In genomic region chr12:53492188-53492587, GRCh38 we compare ENCODE assay signal across 8 cellular contexts. TPM values are rescaled to one million over a fixed set of nuclear protein-coding genes. Genes with fewer than 3 reads are reported as not detected.
DNase-seq lines count a peak whose midpoint lies in the region; TF ChIP-seq lines count a peak whose summit lies in the region.

No MANE protein-coding gene starts in this region.

- DNase-seq in BJ (ENCODE audit: low read depth) (no peak), MG63 (no peak), nephron progenitor cell (no peak), SHP77 treated with DMSO at 0.1 percent for 48 hours (lab: John Stamatoyannopoulos, UW) (no peak), HT-29 (ENCODE audit: low spot score) (no peak), LoVo (ENCODE audit: low spot score) (no peak), T-helper 9 cell (no peak)

- H3K36me3 Mint-ChIP-seq in dendritic cell treated with granulocyte-macrophage colony-stimulating factor and Interleukin-4, amounts not matched to agents 40 ng/mL and 50 ng/mL, for 4 days (ENCODE audit: low read depth) = peaks cover 22% of the 10 kb centered on the region
- H3K36me3 Mint-ChIP-seq in nephron progenitor cell (ENCODE audit: low read depth) = peaks cover 9% of the 10 kb centered on the region

- POLR2A ChIA-PET in BJ (lab: Charles Lee) = interaction anchor here (0.6 kb wide), 2 partner anchors 9 to 64 kb away, joined by 7 to 8 read pairs; partner anchors contain the start of gene TARBP2

- H3K4me3 Mint-ChIP-seq in dendritic cell treated with granulocyte-macrophage colony-stimulating factor and Interleukin-4, amounts not matched to agents 40 ng/mL and 50 ng/mL, for 4 days = peak overlapping the region; percentile 33
- peak overlapping the region; percentile 88 for H3K4me3 Mint-ChIP-seq in nephron progenitor cell

- no peak for TF ChIP-seq CTCF in BJ (IDR thresholded peaks at IDR 0.05; ENCODE audit: insufficient read depth, low read depth, low read length)
- no peak for TF ChIP-seq CTCF in nephron progenitor cell (IDR thresholded peaks at IDR 0.05)

- H3K36me3 ChIP-seq in BJ (ENCODE audit: control insufficient read depth, insufficient read depth, low read length) (peaks cover 1% of the 10 kb centered on the region; the same call in 1 of the 2 replicates), MG63 (no peaks in the 10 kb centered on the region)

- no peaks in the 10 kb centered on the region for H3K27me3 Mint-ChIP-seq in dendritic cell treated with granulocyte-macrophage colony-stimulating factor and Interleukin-4, amounts not matched to agents 40 ng/mL and 50 ng/mL, for 4 days
- peaks cover 2% of the 10 kb centered on the region for H3K27me3 Mint-ChIP-seq in nephron progenitor cell (ENCODE audit: low read depth, poor library complexity)

- H3K4me1 Mint-ChIP-seq in dendritic cell treated with granulocyte-macrophage colony-stimulating factor and Interleukin-4, amounts not matched to agents 40 ng/mL and 50 ng/mL, for 4 days (ENCODE audit: low read depth) = peaks cover 46% of the 10 kb centered on the region
- peaks cover 60% of the 10 kb centered on the region for H3K4me1 Mint-ChIP-seq in nephron progenitor cell

- H3K9me3 Mint-ChIP-seq in dendritic cell treated with granulocyte-macrophage colony-stimulating factor and Interleukin-4, amounts not matched to agents 40 ng/mL and 50 ng/mL, for 4 days = no peaks in the 10 kb centered on the region
- H3K9me3 Mint-ChIP-seq in nephron progenitor cell = no peaks in the 10 kb centered on the region

- no peaks in the 10 kb centered on the region for H3K27me3 ChIP-seq in BJ (ENCODE audit: control insufficient read depth, insufficient read depth, low read length)
- no peaks in the 10 kb centered on the region for H3K27me3 ChIP-seq in MG63

- peak overlapping the region; percentile 53 for H3K4me3 ChIP-seq in BJ (ENCODE audit: low read depth, low read length)
- H3K4me3 ChIP-seq in MG63 = peak overlapping the region; percentile 53

- intact Hi-C loops in dendritic cell treated with granulocyte-macrophage colony-stimulating factor and Interleukin-4, amounts not matched to agents 40 ng/mL and 50 ng/mL, for 4 days (cut with micrococcal nuclease) = no loop called here

- peak overlapping the region; percentile 81 for H3K27ac Mint-ChIP-seq in dendritic cell treated with granulocyte-macrophage colony-stimulating factor and Interleukin-4, amounts not matched to agents 40 ng/mL and 50 ng/mL, for 4 days
- peak overlapping the region; percentile 95 for H3K27ac Mint-ChIP-seq in nephron progenitor cell

- H3K9me3 ChIP-seq in MG63 = no peaks in the 10 kb centered on the region

- CTCF ChIA-PET in BJ (lab: Yijun Ruan, JAX) = interaction anchor here (1.9 to 2.4 kb wide), 2 partner anchors 10 to 16 kb away, joined by 4 to 7 read pairs; no protein-coding TSS in a partner anchor

RNA-seq across cellular contexts. Expression of gene MAP3K12, which starts 7.1 kb away (rescaled TPM):
- 43.9 and 61.2 TPM in 2 replicates for polyA plus RNA-seq in BJ (2011; rRNA removed)
- 34.0 and 61.7 TPM in 2 replicates for polyA minus RNA-seq in BJ (2011; rRNA and poly(A)+ RNA removed)
- total RNA-seq in MG63 (2014; rRNA removed; shearing (Covaris generic); ENCODE audit: low replicate concordance) = 5.7 and 15.0 TPM in 2 replicates
- 0.84 and 3.2 TPM in 2 replicates for total RNA-seq in HT-29 (2014; rRNA removed; shearing (Covaris generic))

RNA-seq across cellular contexts. Expression of gene TARBP2, which starts 8.9 kb away (rescaled TPM):
- polyA plus RNA-seq in BJ (2011; rRNA removed) = 33.9 and 44.9 TPM in 2 replicates
- polyA minus RNA-seq in BJ (2011; rRNA and poly(A)+ RNA removed) = 18.0 and 28.2 TPM in 2 replicates
- 51.7 and 66.1 TPM in 2 replicates for total RNA-seq in MG63 (2014; rRNA removed; shearing (Covaris generic); ENCODE audit: low replicate concordance)
- total RNA-seq in HT-29 (2014; rRNA removed; shearing (Covaris generic)) = 68.9 and 89.2 TPM in 2 replicates

RNA-seq across cellular contexts. Expression of gene NPFF, which starts 15.1 kb away (rescaled TPM):
- polyA plus RNA-seq in BJ (2011; rRNA removed) = not detected in 2 replicates
- polyA minus RNA-seq in BJ (2011; rRNA and poly(A)+ RNA removed) = not detected in 2 replicates
- not detected in 2 replicates for total RNA-seq in MG63 (2014; rRNA removed; shearing (Covaris generic); ENCODE audit: low replicate concordance)
- not detected in 2 replicates for total RNA-seq in HT-29 (2014; rRNA removed; shearing (Covaris generic))

RNA-seq across cellular contexts. Expression of gene PCBP2, which starts 40.3 kb away (rescaled TPM):
- 267 and 268 TPM in 2 replicates for polyA plus RNA-seq in BJ (2011; rRNA removed)
- polyA minus RNA-seq in BJ (2011; rRNA and poly(A)+ RNA removed) = 695 and 965 TPM in 2 replicates
- 217 and 279 TPM in 2 replicates for total RNA-seq in MG63 (2014; rRNA removed; shearing (Covaris generic); ENCODE audit: low replicate concordance)
- 127 and 135 TPM in 2 replicates for total RNA-seq in HT-29 (2014; rRNA removed; shearing (Covaris generic))

RNA-seq across cellular contexts. Expression of gene PRR13, which starts 50.7 kb away (rescaled TPM):
- polyA plus RNA-seq in BJ (2011; rRNA removed) = 66.4 and 73.2 TPM in 2 replicates
- polyA minus RNA-seq in BJ (2011; rRNA and poly(A)+ RNA removed) = 57.6 and 62.9 TPM in 2 replicates
- total RNA-seq in MG63 (2014; rRNA removed; shearing (Covaris generic); ENCODE audit: low replicate concordance) = 41.0 and 60.4 TPM in 2 replicates
- total RNA-seq in HT-29 (2014; rRNA removed; shearing (Covaris generic)) = 122 and 134 TPM in 2 replicates
